Comparison of ENCODE assay signal across 11 cellular contexts in genomic region chr11:62400760-62401159, GRCh38. TPM values are rescaled to one million over a fixed set of nuclear protein-coding genes. Genes with fewer than 3 reads are reported as not detected.
DNase-seq lines count a peak whose midpoint lies in the region; ATAC-seq and TF ChIP-seq lines count a peak whose summit lies in the region.
"Had no signal": no experiment of that assay in that cellular context is flagged by ENCODE, and none has a peak within 500 bp of the region (broad histone marks: within the 10 kb centered on the region; RNA-seq: fewer than 3 reads in every experiment).

No MANE protein-coding gene starts in this region.

- H3K27me3 ChIP-seq in esophagus squamous epithelium = no peaks in the 10 kb centered on the region

- peak overlapping the region; percentile 80 to 91 (median 90) for H3K27ac ChIP-seq in esophagus squamous epithelium

- no peaks in the 10 kb centered on the region for H3K27me3 Mint-ChIP-seq in activated CD8-positive, alpha-beta T cell treated with anti-CD3 and anti-CD28 coated beads for 36 hours
- H3K27me3 Mint-ChIP-seq in activated CD8-positive, alpha-beta T cell treated with anti-CD3 and anti-CD28 coated beads, Interleukin-2, amount 10 ng/mL, durations not matched to agents 7 days and 5 days (ENCODE audit: low read depth) = peaks cover 2% of the 10 kb centered on the region

- H3K9me3 ChIP-seq in esophagus squamous epithelium = no peaks in the 10 kb centered on the region
- H3K9me3 ChIP-seq: A549 had no signal

- peak overlapping the region in 2 of 4 donors; percentile 0 to 21 for H3K4me3 ChIP-seq in esophagus squamous epithelium
- H3K4me3 ChIP-seq: A549 had no signal

- ATAC-seq in activated CD8-positive, alpha-beta T cell treated with anti-CD3 and anti-CD28 coated beads for 36 hours = no peak
- no peak for ATAC-seq in activated CD8-positive, alpha-beta T cell treated with anti-CD3 and anti-CD28 coated beads, Interleukin-2, amount 10 ng/mL, durations not matched to agents 7 days and 5 days
- no peak for ATAC-seq in HG02938 (IDR thresholded peaks at IDR 0.05; ENCODE audit: unreplicated experiment)
- ATAC-seq in HG02970 (IDR thresholded peaks at IDR 0.05; ENCODE audit: low FRiP score, unreplicated experiment) = no peak
- ATAC-seq in HG03095 (IDR thresholded peaks at IDR 0.05; ENCODE audit: unreplicated experiment) = no peak
- ATAC-seq: A549, natural killer cell had no signal

- CTCF ChIA-PET in activated CD8-positive, alpha-beta T cell treated with anti-CD3 and anti-CD28 coated beads for 36 hours (lab: Charles Lee) = interaction anchor here (0.7 to 4.6 kb wide), 7 partner anchors 10 to 319 kb away, joined by 3 to 34 read pairs (median 3); no protein-coding TSS in a partner anchor
- CTCF ChIA-PET in activated CD8-positive, alpha-beta T cell treated with anti-CD3 and anti-CD28 coated beads, Interleukin-2, amount 10 ng/mL, durations not matched to agents 7 days and 5 days (lab: Charles Lee) = interaction anchor here (1.3 to 4.1 kb wide), 7 partner anchors 10 to 160 kb away, joined by 3 to 29 read pairs (median 9); no protein-coding TSS in a partner anchor

- H3K27ac Mint-ChIP-seq in activated CD8-positive, alpha-beta T cell treated with anti-CD3 and anti-CD28 coated beads for 36 hours = no peak overlapping the region
- no peak overlapping the region for H3K27ac Mint-ChIP-seq in activated CD8-positive, alpha-beta T cell treated with anti-CD3 and anti-CD28 coated beads, Interleukin-2, amount 10 ng/mL, durations not matched to agents 7 days and 5 days

- peaks cover 2% of the 10 kb centered on the region for H3K36me3 Mint-ChIP-seq in activated CD8-positive, alpha-beta T cell treated with anti-CD3 and anti-CD28 coated beads for 36 hours (ENCODE audit: low read depth)
- H3K36me3 Mint-ChIP-seq in activated CD8-positive, alpha-beta T cell treated with anti-CD3 and anti-CD28 coated beads, Interleukin-2, amount 10 ng/mL, durations not matched to agents 7 days and 5 days (ENCODE audit: low read depth) = no peaks in the 10 kb centered on the region
- H3K36me3 Mint-ChIP-seq: natural killer cell had no signal

- peaks cover 47% of the 10 kb centered on the region for H3K4me1 Mint-ChIP-seq in activated CD8-positive, alpha-beta T cell treated with anti-CD3 and anti-CD28 coated beads for 36 hours (ENCODE audit: low read depth)
- H3K4me1 Mint-ChIP-seq in activated CD8-positive, alpha-beta T cell treated with anti-CD3 and anti-CD28 coated beads, Interleukin-2, amount 10 ng/mL, durations not matched to agents 7 days and 5 days (ENCODE audit: low read depth) = peaks cover 51% of the 10 kb centered on the region

- 33% methylated on average over 1 of the region's 9 CpGs; no CpG with 5 or more reads in 1 of the 2 donors for WGBS in esophagus squamous epithelium, 2 donors

- intact Hi-C loops in activated CD8-positive, alpha-beta T cell treated with anti-CD3 and anti-CD28 coated beads for 36 hours (cut with micrococcal nuclease) = no loop called here
- intact Hi-C loops in esophagus squamous epithelium (cut with DNase I) = no loop called here

- no peaks in the 10 kb centered on the region for H3K36me3 ChIP-seq in esophagus squamous epithelium

- POLR2A ChIA-PET in activated CD8-positive, alpha-beta T cell treated with anti-CD3 and anti-CD28 coated beads for 36 hours (lab: Charles Lee) = interaction anchor here (0.9 kb wide), 1 partner anchor 27 kb away, joined by 3 read pairs; no protein-coding TSS in a partner anchor
- POLR2A ChIA-PET in activated CD8-positive, alpha-beta T cell treated with anti-CD3 and anti-CD28 coated beads, Interleukin-2, amount 10 ng/mL, durations not matched to agents 7 days and 5 days (lab: Charles Lee) = interaction anchor here (1.7 kb wide), 1 partner anchor 441 kb away, joined by 3 read pairs; no protein-coding TSS in a partner anchor

- no peak for TF ChIP-seq POLR2A in esophagus squamous epithelium (IDR thresholded peaks at IDR 0.05)

- H3K9me3 Mint-ChIP-seq in activated CD8-positive, alpha-beta T cell treated with anti-CD3 and anti-CD28 coated beads for 36 hours = no peaks in the 10 kb centered on the region
- no peaks in the 10 kb centered on the region for H3K9me3 Mint-ChIP-seq in activated CD8-positive, alpha-beta T cell treated with anti-CD3 and anti-CD28 coated beads, Interleukin-2, amount 10 ng/mL, durations not matched to agents 7 days and 5 days (ENCODE audit: insufficient read depth)
- H3K9me3 Mint-ChIP-seq: natural killer cell had no signal

- no peak for TF ChIP-seq CTCF in activated CD8-positive, alpha-beta T cell treated with anti-CD3 and anti-CD28 coated beads for 36 hours (IDR thresholded peaks at IDR 0.05)
- TF ChIP-seq CTCF in esophagus squamous epithelium (IDR thresholded peaks at IDR 0.05) = no peak

- peak overlapping the region; percentile 14 for H3K4me3 Mint-ChIP-seq in activated CD8-positive, alpha-beta T cell treated with anti-CD3 and anti-CD28 coated beads for 36 hours
- H3K4me3 Mint-ChIP-seq in activated CD8-positive, alpha-beta T cell treated with anti-CD3 and anti-CD28 coated beads, Interleukin-2, amount 10 ng/mL, durations not matched to agents 7 days and 5 days = no peak overlapping the region

- no peak for DNase-seq in activated CD8-positive, alpha-beta T cell treated with anti-CD3 and anti-CD28 coated beads for 36 hours
- no peak for DNase-seq in activated CD8-positive, alpha-beta T cell treated with anti-CD3 and anti-CD28 coated beads, Interleukin-2, amount 10 ng/mL, durations not matched to agents 7 days and 5 days
- no peak for DNase-seq in esophagus squamous epithelium (lab: John Stamatoyannopoulos, UW)
- DNase-seq in mucosa of gallbladder (ENCODE audit: low spot score) = peak; percentile 83
- peak; percentile 87 for DNase-seq in ureter (ENCODE audit: low spot score)
- DNase-seq: natural killer cell, NCI-H1694 had no signal

- peaks cover 60 to 86% (median 60%) of the 10 kb centered on the region in 3 donors for H3K4me1 ChIP-seq in esophagus squamous epithelium

RNA-seq across cellular contexts. Expression of gene SCGB1A1, which starts 18.1 kb away (rescaled TPM):
- total RNA-seq in activated CD8-positive, alpha-beta T cell treated with anti-CD3 and anti-CD28 coated beads for 36 hours = not detected
- total RNA-seq in activated CD8-positive, alpha-beta T cell treated with anti-CD3 and anti-CD28 coated beads, Interleukin-2, amount 10 ng/mL, durations not matched to agents 7 days and 5 days = not detected
- 1 to 10 TPM in 2 of 4 donors, not detected in 2; 5.9 to 6.6 TPM for total RNA-seq in esophagus squamous epithelium
- total RNA-seq in mucosa of gallbladder = 2.7 TPM
- not detected for total RNA-seq in ureter
- total RNA-seq: natural killer cell had no signal

Comparison
In these comparisons a context has a peak if more than half of its experiments do, and no peak if none do; other contexts are left out.
1. DNase-seq: peak in mucosa of gallbladder (single experiment) and ureter (single experiment); none in activated CD8-positive, alpha-beta T cell treated with anti-CD3 and anti-CD28 coated beads for 36 hours (single experiment), activated CD8-positive, alpha-beta T cell treated with anti-CD3 and anti-CD28 coated beads, Interleukin-2, amount 10 ng/mL, durations not matched to agents 7 days and 5 days (single experiment) and esophagus squamous epithelium (single experiment).